9 cellular contexts compared by ENCODE assay signal in genomic region chr16:24255446-24256352, GRCh38. TPM values are rescaled to one million over a fixed set of nuclear protein-coding genes. Genes with fewer than 3 reads are reported as not detected.
DNase-seq lines count a peak whose midpoint lies in the region; ATAC-seq and TF ChIP-seq lines count a peak whose summit lies in the region.
"Had no signal": no experiment of that assay in that cellular context is flagged by ENCODE, and none has a peak within 500 bp of the region (broad histone marks: within the 10 kb centered on the region; RNA-seq: fewer than 3 reads in every experiment).

Gene CACNG3 (plus strand): TSS chr16:24256335. CDS start chr16:24256755, 420 bp downstream.

- TF ChIP-seq CTCF in GM20000 (IDR thresholded peaks at IDR 0.05; ENCODE audit: extremely low read depth, missing control alignments) (no peak), ascending aorta (IDR thresholded peaks at IDR 0.05) (no peak)

- DNase-seq in GM20000 (ENCODE audit: low spot score): peak; percentile 72
- DNase-seq in SK-N-DZ (ENCODE audit: low spot score): peak; percentile 64
- DNase-seq in amygdala (lab: John Stamatoyannopoulos, UW): peak in 44 of 56 donors; percentile 7 to 70 (median 33)
- DNase-seq in iPS-NIHi7 (ENCODE audit: extremely low spot score): peak; percentile 97
- DNase-seq in stimulated activated CD4-positive, alpha-beta T cell treated with anti-CD3 and anti-CD28 coated beads, TNF-alpha, amount 100 ng/mL, for 48 hours (ENCODE audit: low read depth in 3 of 3): peak; percentile 27 to 46 (median 31)
- no peak for DNase-seq in GOT3 (lab: John Stamatoyannopoulos, UW)
- DNase-seq in ascending aorta (ENCODE audit: low spot score in 2 of 2): no peak

- intact Hi-C loops in ascending aorta (cut with DNase I): no loop called here

- H3K4me1 ChIP-seq in ascending aorta: no peaks in the 10 kb centered on the region
- H3K4me1 ChIP-seq: psoas muscle had no signal

- H3K4me3 ChIP-seq in ascending aorta: no peak within 1 kb of the TSS
- H3K4me3 ChIP-seq: psoas muscle had no signal

- H3K27me3 ChIP-seq in ascending aorta: no peaks in the 10 kb centered on the region

- H3K27ac ChIP-seq in ascending aorta: no peak within 1 kb of the TSS
- H3K27ac ChIP-seq: psoas muscle had no signal

- ATAC-seq in GM21381 (IDR thresholded peaks at IDR 0.05; ENCODE audit: unreplicated experiment): no peak
- ATAC-seq: psoas muscle had no signal

- H3K36me3 ChIP-seq in ascending aorta: no peaks in the 10 kb centered on the region

- H3K9me3 ChIP-seq in ascending aorta: no peaks in the 10 kb centered on the region
- H3K9me3 ChIP-seq: psoas muscle had no signal

RNA-seq across cellular contexts. Expression of gene CACNG3, which starts in this region (rescaled TPM):
- polyA plus RNA-seq in SK-N-DZ (2014; cell fraction: cytosol; rRNA removed): 0.27 and 0.61 TPM in 2 replicates
- polyA plus RNA-seq in SK-N-DZ (2014; cell fraction: nucleus; rRNA removed): 0.07 and 0.72 TPM in 2 replicates
- total RNA-seq in ascending aorta: not detected
- total RNA-seq: psoas muscle had no signal

Comparison
In these comparisons a context has a peak if more than half of its experiments do, and no peak if none do; other contexts are left out.
1. DNase-seq: peak in GM20000 (single experiment), SK-N-DZ (single experiment), amygdala (44 of 56), iPS-NIHi7 (single experiment) and stimulated activated CD4-positive, alpha-beta T cell treated with anti-CD3 and anti-CD28 coated beads, TNF-alpha, amount 100 ng/mL, for 48 hours (3 of 3); none in GOT3 (single experiment) and ascending aorta (0 of 2).